In genomic region chr4:37994569-37994968, GRCh38 we compare ENCODE assay signal across 12 cellular contexts. TPM values are rescaled to one million over a fixed set of nuclear protein-coding genes. Genes with fewer than 3 reads are reported as not detected.
A peak's percentile ranks its signal among the peaks of the same experiment; 100 is the strongest.
DNase-seq lines count a peak whose midpoint lies in the region; ATAC-seq lines count a peak whose summit lies in the region.
"Had no signal": no experiment of that assay in that cellular context is flagged by ENCODE, and none has a peak within 500 bp of the region (broad histone marks: within the 10 kb centered on the region; RNA-seq: fewer than 3 reads in every experiment).

No MANE protein-coding gene starts in this region.

- H3K27ac Mint-ChIP-seq in immature natural killer cell: peak overlapping the region; percentile 19 to 87 (median 53)
- H3K27ac Mint-ChIP-seq in CD8-positive, alpha-beta memory T cell: peak overlapping the region in 4 of 8 donors; percentile 1 to 81 (median 44)

- DNase-seq in EH (ENCODE audit: low read depth) (peak; percentile 9), immature natural killer cell (peak in 1 of 3 donors; percentile 20), AG08395 (ENCODE audit: low spot score) (no peak), NCI-H2029 (lab: John Stamatoyannopoulos, UW) (no peak), COR-L47 (lab: John Stamatoyannopoulos, UW) (no peak)
- no peak for DNase-seq in CD8-positive, alpha-beta memory T cell
- DNase-seq: C1 segment of cervical spinal cord, cerebellar nuclear complex, substantia nigra had no signal

- H3K9me3 ChIP-seq in CD8-positive, alpha-beta memory T cell (ENCODE audit: low read length): no peaks in the 10 kb centered on the region

- CTCF ChIA-PET in CD8-positive, alpha-beta memory T cell (lab: Charles Lee): no interaction called here

- H3K4me3 ChIP-seq in CD8-positive, alpha-beta memory T cell (ENCODE audit: low read length): no peak overlapping the region

- H3K27me3 ChIP-seq in CD8-positive, alpha-beta memory T cell (ENCODE audit: insufficient read depth, low read length, poor library complexity, severe bottlenecking): no peaks in the 10 kb centered on the region

- POLR2A ChIA-PET in CD8-positive, alpha-beta memory T cell (lab: Charles Lee): no interaction called here

- peaks cover 0 to 4% (median 0%) of the 10 kb centered on the region in 3 donors for H3K36me3 Mint-ChIP-seq in immature natural killer cell
- peaks cover 0 to 5% (median 3%) of the 10 kb centered on the region in 3 donors for H3K36me3 Mint-ChIP-seq in CD8-positive, alpha-beta memory T cell

- ATAC-seq in GM19438 (IDR thresholded peaks at IDR 0.05; ENCODE audit: low read depth, unreplicated experiment) (peak; percentile 81), HG03196 (IDR thresholded peaks at IDR 0.05; ENCODE audit: unreplicated experiment) (peak; percentile 54)

- H3K9me3 Mint-ChIP-seq in immature natural killer cell: no peaks in the 10 kb centered on the region
- H3K9me3 Mint-ChIP-seq in CD8-positive, alpha-beta memory T cell: peaks cover 0 to 3% (median 0%) of the 10 kb centered on the region in 5 donors

- H3K36me3 ChIP-seq in CD8-positive, alpha-beta memory T cell (ENCODE audit: insufficient read depth, low read length): no peaks in the 10 kb centered on the region

- H3K4me3 Mint-ChIP-seq in immature natural killer cell: peak overlapping the region in 3 of 5 donors; percentile 34 to 52 (median 40)
- H3K4me3 Mint-ChIP-seq in CD8-positive, alpha-beta memory T cell: no peak overlapping the region

- no peaks in the 10 kb centered on the region for H3K27me3 Mint-ChIP-seq in immature natural killer cell (ENCODE audit: low read depth in 3 of 3)
- peaks cover 0 to 6% of the 10 kb centered on the region in 2 donors for H3K27me3 Mint-ChIP-seq in CD8-positive, alpha-beta memory T cell

- peaks cover 5% of the 10 kb centered on the region for H3K4me1 ChIP-seq in CD8-positive, alpha-beta memory T cell (ENCODE audit: insufficient read depth, low read length)

- no peak overlapping the region for H3K27ac ChIP-seq in CD8-positive, alpha-beta memory T cell (ENCODE audit: low read depth, low read length)

- H3K4me1 Mint-ChIP-seq in immature natural killer cell: peaks cover 37 to 60% of the 10 kb centered on the region in 2 donors
- peaks cover 29 to 42% (median 34%) of the 10 kb centered on the region in 3 donors for H3K4me1 Mint-ChIP-seq in CD8-positive, alpha-beta memory T cell

RNA-seq across cellular contexts. Expression of gene PTTG2, which starts 34.4 kb away (rescaled TPM):
- polyA plus RNA-seq in immature natural killer cell: not detected
- total RNA-seq in CD8-positive, alpha-beta memory T cell: under 1 TPM in 1 of 2 experiments, not detected in 1; 0.55 TPM
- not detected for polyA plus RNA-seq in CD8-positive, alpha-beta memory T cell
- total RNA-seq: frontal cortex had no signal

Comparison
In these comparisons a context has a peak if more than half of its experiments do, and no peak if none do; other contexts are left out.
1. H3K4me3 Mint-ChIP-seq: peak in immature natural killer cell (3 of 5); none in CD8-positive, alpha-beta memory T cell (0 of 7).